ENCODE assay signal across 14 cellular contexts in the genomic region with DNA sequence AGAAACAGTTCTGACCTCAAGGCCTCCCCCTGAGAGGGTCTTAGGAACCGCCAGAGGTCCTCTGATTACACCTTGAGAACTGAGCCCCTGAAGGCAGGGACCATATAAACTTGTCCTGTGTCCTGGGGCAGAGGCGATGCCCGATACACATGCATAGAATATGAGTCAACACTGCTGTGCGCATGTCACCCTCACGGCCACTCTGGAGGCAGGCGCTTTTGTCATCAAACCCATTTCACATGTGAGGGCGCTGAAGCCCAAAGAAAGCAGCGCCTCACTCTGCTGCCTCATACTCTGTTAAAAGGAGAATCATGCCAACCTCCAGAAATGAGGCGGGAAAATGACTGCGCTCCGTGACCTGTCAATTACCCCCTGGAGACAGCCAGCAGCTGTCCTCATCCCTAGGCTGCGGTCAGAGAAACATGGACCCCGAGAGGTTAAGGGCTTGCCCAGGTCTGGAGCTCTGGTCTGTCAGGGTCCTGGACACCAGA.
DNase-seq lines count a peak whose midpoint lies in the region; ATAC-seq and TF ChIP-seq lines count a peak whose summit lies in the region.
"Had no signal": no experiment of that assay in that cellular context is flagged by ENCODE, and none has a peak within 500 bp of the region (broad histone marks: within the 10 kb centered on the region; RNA-seq: fewer than 3 reads in every experiment).

No MANE protein-coding gene starts in this region.

- TF ChIP-seq POLR2A in IMR-90 (IDR thresholded peaks at IDR 0.05; ENCODE audit: low read depth, low read length) = no peak

- no peaks in the 10 kb centered on the region for H3K79me1 ChIP-seq in IMR-90 (ENCODE audit: low read depth in 1 of 2, low read length in 2 of 2)

- peak overlapping the region; percentile 55 for H2AK9ac ChIP-seq in IMR-90 (replicated peaks; ENCODE audit: low read depth, low read length, poor library complexity)

- no peaks in the 10 kb centered on the region for H3K9me3 Mint-ChIP-seq in activated T-cell treated with anti-CD3 and anti-CD28 coated beads, Interleukin-2, amount 50 U/mL, for 24 hours
- H3K9me3 Mint-ChIP-seq: stimulated activated naive B cell treated with anti-CD40 and anti-IgM and Interleukin-4, amounts not matched to agents 10 μg/mL and 1 μg/mL and 100 μg/mL, for 72 hours had no signal

- no peak overlapping the region for H3K56ac ChIP-seq in IMR-90 (ENCODE audit: extremely low read depth, insufficient read depth, low read length)

- H3K4me1 Mint-ChIP-seq in activated T-cell treated with anti-CD3 and anti-CD28 coated beads, Interleukin-2, amount 50 U/mL, for 24 hours (ENCODE audit: low read depth) = peaks cover 2% of the 10 kb centered on the region

- TF ChIP-seq CTCF in IMR-90 (conservative IDR thresholded peaks at IDR 0.05; ENCODE audit: low read depth, low read length) (no peak), PC-3 (conservative IDR thresholded peaks at IDR 0.05; ENCODE audit: low read depth, low read length) (peak; percentile 31; the same call in 1 of the 2 replicates), mucosa of descending colon (IDR thresholded peaks at IDR 0.05) (no peak)

- no peak overlapping the region for H3K4ac ChIP-seq in IMR-90 (ENCODE audit: low read depth, low read length)

- no peaks in the 10 kb centered on the region for H3K79me2 ChIP-seq in PC-3 (ENCODE audit: low read length)

- no peak overlapping the region for H3K27ac Mint-ChIP-seq in activated T-cell treated with anti-CD3 and anti-CD28 coated beads, Interleukin-2, amount 50 U/mL, for 24 hours
- H3K27ac Mint-ChIP-seq: stimulated activated naive B cell treated with anti-CD40 and anti-IgM and Interleukin-4, amounts not matched to agents 10 μg/mL and 1 μg/mL and 100 μg/mL, for 72 hours had no signal

- no TSS peak for BruUV-seq in IMR-90 (replicated peaks; lab: Mats Ljungman, UMichigan)
- no TSS peak for BruUV-seq in PC-3 (replicated peaks; lab: Mats Ljungman, UMichigan)

- H2BK5ac ChIP-seq in IMR-90 (ENCODE audit: low read depth, low read length, poor library complexity, severe bottlenecking) = no peak overlapping the region

- H2AFZ ChIP-seq in IMR-90 (replicated peaks; ENCODE audit: low read length, poor library complexity) (no peak overlapping the region), PC-3 (ENCODE audit: low read length) (peak overlapping the region; percentile 39; the same call in 1 of the 2 replicates)

- no peak overlapping the region for H4K5ac ChIP-seq in IMR-90 (ENCODE audit: low read depth, low read length)

- H3K27ac ChIP-seq in IMR-90 (ENCODE audit: insufficient read depth, low read length) (no peak overlapping the region), PC-3 (ENCODE audit: low read length) (no peak overlapping the region)
- H3K27ac ChIP-seq: BLaER1 had no signal

- POLR2A ChIA-PET in IMR-90 (lab: Charles Lee; ENCODE audit: unreplicated experiment) (no interaction called here), PC-3 (lab: Charles Lee; ENCODE audit: unreplicated experiment) (no interaction called here)

- H3F3A ChIP-seq in PC-3 (ENCODE audit: low read length, unreplicated experiment) = no peaks in the 10 kb centered on the region

- H3K4me2 ChIP-seq in IMR-90 (ENCODE audit: low read depth, low read length) (no peak overlapping the region), PC-3 (ENCODE audit: low read length) (0 out of 2 replicates have a peak overlapping the region, but pooled peaks have one; percentile 17)

- dilution Hi-C loops in IMR-90 (cut with HindIII; ENCODE audit: low sequenced_read_pairs, unreplicated experiment) = no loop called here

- H3K9me1 ChIP-seq in IMR-90 (ENCODE audit: insufficient read depth, low read length) = no peaks in the 10 kb centered on the region

- H3K9ac ChIP-seq in IMR-90 (ENCODE audit: low read depth, low read length) (no peak overlapping the region), PC-3 (ENCODE audit: low read length) (no peak overlapping the region)
- H3K9ac ChIP-seq: BLaER1 had no signal

- H2BK120ac ChIP-seq in IMR-90 (ENCODE audit: low read depth, low read length) = no peak overlapping the region

- H3K27me3 Mint-ChIP-seq in activated T-cell treated with anti-CD3 and anti-CD28 coated beads, Interleukin-2, amount 50 U/mL, for 24 hours = no peaks in the 10 kb centered on the region

- no peak overlapping the region for H2BK20ac ChIP-seq in IMR-90 (ENCODE audit: low read depth, low read length)

- CTCF ChIA-PET in IMR-90 (lab: Yijun Ruan, JAX) (interaction anchor here (1.2 kb wide), 1 partner anchor 217 kb away, joined by 3 read pairs; no protein-coding TSS in a partner anchor), PC-3 (lab: Charles Lee) (no interaction called here)

- no peak overlapping the region for H4K8ac ChIP-seq in IMR-90 (ENCODE audit: low read depth in 2 of 2, low read length in 2 of 2)

- WGBS in IMR-90 (ENCODE audit: extremely low coverage in 2 of 2, insufficient read length in 1 of 2), 2 experiments = 80% methylated on average over 8 of the region's 13 CpGs; no CpG with 5 or more reads in 1 of the 2 experiments

- no peak overlapping the region for H3K4me3 Mint-ChIP-seq in activated T-cell treated with anti-CD3 and anti-CD28 coated beads, Interleukin-2, amount 50 U/mL, for 24 hours
- H3K4me3 Mint-ChIP-seq: stimulated activated naive B cell treated with anti-CD40 and anti-IgM and Interleukin-4, amounts not matched to agents 10 μg/mL and 1 μg/mL and 100 μg/mL, for 72 hours had no signal

- H4K20me1 ChIP-seq in IMR-90 (ENCODE audit: insufficient read depth, low read length) (no peaks in the 10 kb centered on the region), PC-3 (ENCODE audit: low read length) (no peaks in the 10 kb centered on the region)
- H4K20me1 ChIP-seq: BLaER1 had no signal

- intact Hi-C loops in IMR-90 (cut with micrococcal nuclease) = no loop called here
- intact Hi-C loops in PC-3 (cut with micrococcal nuclease) = no loop called here
- intact Hi-C loops in mucosa of descending colon (cut with DNase I, micrococcal nuclease) = no loop called here

- no peak overlapping the region for H2AK5ac ChIP-seq in IMR-90 (ENCODE audit: low read depth, low read length)

- TF ChIP-seq RAD21 in IMR-90 (IDR thresholded peaks at IDR 0.05; ENCODE audit: low read length) = no peak

- no peak overlapping the region for H3K14ac ChIP-seq in IMR-90 (replicated peaks; ENCODE audit: low read depth, low read length)

- no peaks in the 10 kb centered on the region for H3K36me3 Mint-ChIP-seq in activated T-cell treated with anti-CD3 and anti-CD28 coated beads, Interleukin-2, amount 50 U/mL, for 24 hours (ENCODE audit: low read depth)
- H3K36me3 Mint-ChIP-seq: stimulated activated naive B cell treated with anti-CD40 and anti-IgM and Interleukin-4, amounts not matched to agents 10 μg/mL and 1 μg/mL and 100 μg/mL, for 72 hours had no signal

- ATAC-seq in IMR-90 (ENCODE audit: low read depth) (no peak), PC-3 (peak; percentile 79), mucosa of descending colon (peak; percentile 59), GM18867 (IDR thresholded peaks at IDR 0.05; ENCODE audit: unreplicated experiment) (no peak), GM21447 (IDR thresholded peaks at IDR 0.05; ENCODE audit: unreplicated experiment) (no peak)
- ATAC-seq: Right ventricle myocardium inferior; stimulated activated naive B cell treated with anti-CD40 and anti-IgM and Interleukin-4, amounts not matched to agents 10 μg/mL and 1 μg/mL and 100 μg/mL, for 72 hours had no signal

- H3K27me3 ChIP-seq in IMR-90 (ENCODE audit: control insufficient read depth, insufficient read depth, low read length) = peaks cover 33% of the 10 kb centered on the region
- H3K27me3 ChIP-seq in PC-3 (ENCODE audit: low read length) = peaks cover 5% of the 10 kb centered on the region; the same call in 1 of the 2 replicates
- H3K27me3 ChIP-seq: BLaER1 had no signal

- in situ Hi-C loops in Caki2 (cut with HindIII; ENCODE audit: low pct_unique_long_range_greater_than_20kb, low sequenced_read_pairs) (no loop called here), IMR-90 (cut with MboI; ENCODE audit: low sequenced_read_pairs) (no loop called here)

- H3K4me1 ChIP-seq in IMR-90 (ENCODE audit: control insufficient read depth, insufficient read depth, low read length) (no peaks in the 10 kb centered on the region), PC-3 (ENCODE audit: insufficient read depth, low read length) (peaks cover 12% of the 10 kb centered on the region), mucosa of descending colon (ENCODE audit: low read depth) (peaks cover 19% of the 10 kb centered on the region)

- H3K9me2 ChIP-seq in PC-3 (replicated peaks; ENCODE audit: low read length) = no peaks in the 10 kb centered on the region

- no peak overlapping the region for H3K18ac ChIP-seq in IMR-90 (ENCODE audit: low read depth, low read length)

- H3K36me3 ChIP-seq in IMR-90 (ENCODE audit: control insufficient read depth, insufficient read depth, low read length) = no peaks in the 10 kb centered on the region
- no peaks in the 10 kb centered on the region for H3K36me3 ChIP-seq in PC-3 (ENCODE audit: low read depth, low read length)
- H3K36me3 ChIP-seq in mucosa of descending colon (ENCODE audit: low read depth) = no peaks in the 10 kb centered on the region
- H3K36me3 ChIP-seq: BLaER1 had no signal

- H3K9me3 ChIP-seq in IMR-90 (ENCODE audit: control insufficient read depth, insufficient read depth, low read length) = no peaks in the 10 kb centered on the region
- H3K9me3 ChIP-seq in PC-3 (ENCODE audit: low read length) = no peaks in the 10 kb centered on the region
- no peaks in the 10 kb centered on the region for H3K9me3 ChIP-seq in mucosa of descending colon
- H3K9me3 ChIP-seq: BLaER1 had no signal

- no peak overlapping the region for H3K4me3 ChIP-seq in IMR-90 (ENCODE audit: insufficient read depth, low read depth, low read length)
- H3K4me3 ChIP-seq in PC-3 (ENCODE audit: low read length) = no peak overlapping the region
- H3K4me3 ChIP-seq in mucosa of descending colon = no peak overlapping the region
- H3K4me3 ChIP-seq: BLaER1 had no signal

- DNase-seq in Caki2 (ENCODE audit: low read depth) = peak; percentile 7
- no peak for DNase-seq in IMR-90
- peak; percentile 55 for DNase-seq in PC-3
- peak in 1 of 3 donors; percentile 56 for DNase-seq in mucosa of descending colon
- no peak for DNase-seq in activated T-cell treated with anti-CD3 and anti-CD28 coated beads, Interleukin-2, amount 50 U/mL, for 24 hours
- DNase-seq in activated CD4-positive, CD25-positive, alpha-beta regulatory T cell treated with anti-CD3 and anti-CD28 coated beads, Interleukin-2, amount 50 U/mL, for 72 hours = no peak
- DNase-seq: KG1; NCI-H524 treated with DMSO at 0.1 percent for 48 hours; stimulated activated CD4-positive, alpha-beta T cell treated with anti-CD3 and anti-CD28 coated beads, Interleukin-2, amount 100 ng/mL, for 24 hours; stimulated activated naive B cell treated with anti-CD40 and anti-IgM and Interleukin-4, amounts not matched to agents 10 μg/mL and 1 μg/mL and 100 μg/mL, for 72 hours had no signal

- no peak overlapping the region for H3K23ac ChIP-seq in IMR-90 (ENCODE audit: low read depth, low read length)

- H4K91ac ChIP-seq in IMR-90 (ENCODE audit: insufficient read depth, low read depth, low read length) = no peak overlapping the region

- H2BK15ac ChIP-seq in IMR-90 (ENCODE audit: low read depth, low read length) = no peak overlapping the region

TF ChIP-seq in IMR-90, 13 proteins besides CTCF, POLR2A, EP300 and RAD21 (continues in another document):
- no peak for TF ChIP-seq RCOR1 (IDR thresholded peaks at IDR 0.05; ENCODE audit: insufficient replicate concordance, low read length)
- TF ChIP-seq NFE2L2 (IDR thresholded peaks at IDR 0.05; ENCODE audit: low read depth, low read length) = no peak
- TF ChIP-seq RFX5 (IDR thresholded peaks at IDR 0.05; ENCODE audit: low read depth, low read length) = no peak

Comparison
In these comparisons a context has a peak if more than half of its experiments do, and no peak if none do; other contexts are left out.
1. DNase-seq: peak in Caki2 (single experiment) and PC-3 (single experiment); none in IMR-90 (single experiment), activated T-cell treated with anti-CD3 and anti-CD28 coated beads, Interleukin-2, amount 50 U/mL, for 24 hours (single experiment) and activated CD4-positive, CD25-positive, alpha-beta regulatory T cell treated with anti-CD3 and anti-CD28 coated beads, Interleukin-2, amount 50 U/mL, for 72 hours (single experiment).
2. ATAC-seq: peak in PC-3 (single experiment) and mucosa of descending colon (single experiment); none in IMR-90 (single experiment), GM18867 (single experiment) and GM21447 (single experiment).